ENCODE assay signal across 17 cellular contexts in genomic region chr6:88294702-88295101, GRCh38.
DNase-seq lines count a peak whose midpoint lies in the region; ATAC-seq, FAIRE-seq and TF ChIP-seq lines count a peak whose summit lies in the region.
"Had no signal": no experiment of that assay in that cellular context is flagged by ENCODE, and none has a peak within 500 bp of the region (broad histone marks: within the 10 kb centered on the region; RNA-seq: fewer than 3 reads in every experiment).

No MANE protein-coding gene starts in this region.

- H2AFZ ChIP-seq in OCI-LY7 (ENCODE audit: low read length) = peak overlapping the region; percentile 70; the same call in 1 of the 2 replicates
- H2AFZ ChIP-seq: GM23248 had no signal

- in situ Hi-C loops in transverse colon (cut with MboI; ENCODE audit: low pct_ligation_motif_present in 1 of 4, low pct_unique_long_range_greater_than_20kb in 1 of 4, low sequenced_read_pairs in 3 of 4) = no loop called here

- H3K27me3 ChIP-seq in transverse colon (no peaks in the 10 kb centered on the region), thyroid gland (no peaks in the 10 kb centered on the region)
- H3K27me3 ChIP-seq: BLaER1 treated with 17β-estradiol and CSF1 and Interleukin-3, amounts not matched to agents 10 nM and 100 nM had no signal

- CTCF ChIA-PET in OCI-LY7 (lab: Charles Lee; ENCODE audit: unreplicated experiment) = no interaction called here

- peak overlapping the region; percentile 19 for H3K4me3 Mint-ChIP-seq in stimulated activated memory B cell treated with anti-CD40 and anti-IgM and Interleukin-4, amounts not matched to agents 10 μg/mL and 1 μg/mL and 100 μg/mL, for 72 hours
- H3K4me3 Mint-ChIP-seq: B cell; CD8-positive, alpha-beta T cell had no signal

- no peak for DNase-seq in GM18507 (ENCODE audit: extremely low spot score, insufficient read length, low read depth)
- DNase-seq in OCI-LY7 (ENCODE audit: low spot score) = no peak
- no peak for DNase-seq in transverse colon
- DNase-seq in EL = no peak
- DNase-seq in thyroid gland = no peak
- DNase-seq: 8988T; Calu3; CD8-positive, alpha-beta T cell; DND-41; GM23248; KG1 had no signal

- FAIRE-seq in GM18507 (lab: Jason Lieb, UNC) = peak; percentile 45
- FAIRE-seq: G401.6 had no signal

- H3K9me3 Mint-ChIP-seq in stimulated activated memory B cell treated with anti-CD40 and anti-IgM and Interleukin-4, amounts not matched to agents 10 μg/mL and 1 μg/mL and 100 μg/mL, for 72 hours = peaks cover 6% of the 10 kb centered on the region
- H3K9me3 Mint-ChIP-seq: CD8-positive, alpha-beta T cell had no signal

- no peaks in the 10 kb centered on the region for H3K79me2 ChIP-seq in OCI-LY7 (ENCODE audit: insufficient read depth, low read depth, low read length)

- 50 to 69% methylated on average over 1 of the region's 1 CpG for WGBS in transverse colon (ENCODE audit: low coverage in 1 of 2), 2 donors
- 78 to 89% methylated on average over 1 of the region's 1 CpG for WGBS in thyroid gland, 2 donors

- peak overlapping the region; percentile 18 for H3K27ac Mint-ChIP-seq in stimulated activated memory B cell treated with anti-CD40 and anti-IgM and Interleukin-4, amounts not matched to agents 10 μg/mL and 1 μg/mL and 100 μg/mL, for 72 hours
- H3K27ac Mint-ChIP-seq: B cell; CD8-positive, alpha-beta T cell had no signal

- peaks cover 21% of the 10 kb centered on the region for H3K9me3 ChIP-seq in OCI-LY7 (ENCODE audit: low read length)
- H3K9me3 ChIP-seq in transverse colon = no peaks in the 10 kb centered on the region
- H3K9me3 ChIP-seq in thyroid gland = no peaks in the 10 kb centered on the region
- H3K9me3 ChIP-seq: HAP-1 had no signal

- no peak for TF ChIP-seq EP300 in transverse colon (IDR thresholded peaks at IDR 0.05; ENCODE audit: low read depth)

- no peaks in the 10 kb centered on the region for H4K20me1 ChIP-seq in OCI-LY7 (ENCODE audit: insufficient read depth, low read length)
- H4K20me1 ChIP-seq: BLaER1 treated with 17β-estradiol and CSF1 and Interleukin-3, amounts not matched to agents 10 nM and 100 nM had no signal

- H3K27me3 Mint-ChIP-seq in stimulated activated memory B cell treated with anti-CD40 and anti-IgM and Interleukin-4, amounts not matched to agents 10 μg/mL and 1 μg/mL and 100 μg/mL, for 72 hours = peaks cover 22% of the 10 kb centered on the region

- no TSS peak for BruUV-seq in OCI-LY7 (replicated peaks; lab: Mats Ljungman, UMichigan)

- TF ChIP-seq POLR2A in transverse colon (IDR thresholded peaks at IDR 0.05) (no peak), thyroid gland (IDR thresholded peaks at IDR 0.05) (no peak)

- H3K4me1 Mint-ChIP-seq in stimulated activated memory B cell treated with anti-CD40 and anti-IgM and Interleukin-4, amounts not matched to agents 10 μg/mL and 1 μg/mL and 100 μg/mL, for 72 hours = peaks cover 21% of the 10 kb centered on the region

- peak; percentile 66 for ATAC-seq in HG02885 (IDR thresholded peaks at IDR 0.05; ENCODE audit: poor library complexity, unreplicated experiment)
- no peak for ATAC-seq in stimulated activated memory B cell treated with anti-CD40 and anti-IgM and Interleukin-4, amounts not matched to agents 10 μg/mL and 1 μg/mL and 100 μg/mL, for 72 hours
- ATAC-seq: CD8-positive, alpha-beta T cell had no signal

- H3K27ac ChIP-seq in OCI-LY7 (ENCODE audit: low read depth, low read length, poor library complexity, severe bottlenecking) (no peak overlapping the region), transverse colon (no peak overlapping the region), thyroid gland (no peak overlapping the region)
- H3K27ac ChIP-seq: BLaER1 treated with 17β-estradiol and CSF1 and Interleukin-3, amounts not matched to agents 10 nM and 100 nM; GM23248 had no signal

- H3K9me2 ChIP-seq in OCI-LY7 (ENCODE audit: insufficient read depth, low read length) = no peaks in the 10 kb centered on the region

- TF ChIP-seq CTCF in OCI-LY7 (conservative IDR thresholded peaks at IDR 0.05; ENCODE audit: low read length) (no peak), transverse colon (IDR thresholded peaks at IDR 0.05) (no peak), thyroid gland (IDR thresholded peaks at IDR 0.05) (no peak)

- peaks cover 6% of the 10 kb centered on the region for H3K36me3 Mint-ChIP-seq in stimulated activated memory B cell treated with anti-CD40 and anti-IgM and Interleukin-4, amounts not matched to agents 10 μg/mL and 1 μg/mL and 100 μg/mL, for 72 hours
- H3K36me3 Mint-ChIP-seq: CD8-positive, alpha-beta T cell had no signal

- intact Hi-C loops in OCI-LY7 (cut with micrococcal nuclease; ENCODE audit: unreplicated experiment) (no loop called here), transverse colon (cut with DNase I; ENCODE audit: low total_unique reads) (no loop called here), thyroid gland (cut with DNase I) (no loop called here)

- POLR2A ChIA-PET in OCI-LY7 (lab: Charles Lee) = interaction anchor here (1.0 kb wide), 1 partner anchor 8 kb away, joined by 3 read pairs; no protein-coding TSS in a partner anchor

- peak overlapping the region; percentile 22 for H3K4me2 ChIP-seq in OCI-LY7 (ENCODE audit: low read length)
- H3K4me2 ChIP-seq: BLaER1 treated with 17β-estradiol and CSF1 and Interleukin-3, amounts not matched to agents 10 nM and 100 nM had no signal

- H3K36me3 ChIP-seq in OCI-LY7 (ENCODE audit: insufficient read depth, low read length) (no peaks in the 10 kb centered on the region), transverse colon (no peaks in the 10 kb centered on the region), thyroid gland (no peaks in the 10 kb centered on the region)
- H3K36me3 ChIP-seq: BLaER1 treated with 17β-estradiol and CSF1 and Interleukin-3, amounts not matched to agents 10 nM and 100 nM; HAP-1 had no signal

- H3K4me3 ChIP-seq in OCI-LY7 (ENCODE audit: low read depth, low read length, poor library complexity, severe bottlenecking) (no peak overlapping the region), transverse colon (no peak overlapping the region), thyroid gland (replicated peaks in 1 of 3) (no peak overlapping the region)
- H3K4me3 ChIP-seq: BLaER1 treated with 17β-estradiol and CSF1 and Interleukin-3, amounts not matched to agents 10 nM and 100 nM; GM23248; HAP-1 had no signal

- H3K4me1 ChIP-seq in OCI-LY7 (ENCODE audit: insufficient read depth, low read length, poor library complexity, severe bottlenecking) = peaks cover 6% of the 10 kb centered on the region
- no peaks in the 10 kb centered on the region for H3K4me1 ChIP-seq in transverse colon
- H3K4me1 ChIP-seq in thyroid gland = no peaks in the 10 kb centered on the region
- H3K4me1 ChIP-seq: BLaER1 treated with 17β-estradiol and CSF1 and Interleukin-3, amounts not matched to agents 10 nM and 100 nM had no signal
